ENCODE assay signal across 11 cellular contexts in genomic region chr15:52234596-52235541, GRCh38. TPM values are rescaled to one million over a fixed set of nuclear protein-coding genes. Genes with fewer than 3 reads are reported as not detected.
DNase-seq lines count a peak whose midpoint lies in the region; ATAC-seq and TF ChIP-seq lines count a peak whose summit lies in the region.
"Had no signal": no experiment of that assay in that cellular context is flagged by ENCODE, and none has a peak within 500 bp of the region (broad histone marks: within the 10 kb centered on the region; RNA-seq: fewer than 3 reads in every experiment).

No MANE protein-coding gene starts in this region.

- H3K9me3 ChIP-seq in left lung (no peaks in the 10 kb centered on the region), vagina (no peaks in the 10 kb centered on the region)

- H3K4me3 ChIP-seq in GM12875 (ENCODE audit: low read depth, low read length) (peak overlapping the region; percentile 23), left lung (no peak overlapping the region), vagina (no peak overlapping the region)

- intact Hi-C loops in left lung (cut with DNase I) (no loop called here), vagina (cut with DNase I) (no loop called here)

- no peaks in the 10 kb centered on the region for H3K4me1 ChIP-seq in left lung
- no peaks in the 10 kb centered on the region for H3K4me1 ChIP-seq in vagina

- H3K36me3 Mint-ChIP-seq in T-helper 1 cell treated with Interleukin-12 subunit alpha and Interleukin-12 subunit beta and Interleukin-4 antibody, amounts not matched to agents 30 μg/mL and 1 μg/mL, for 36 hours (ENCODE audit: low read depth) = no peaks in the 10 kb centered on the region
- no peaks in the 10 kb centered on the region for H3K36me3 Mint-ChIP-seq in glutamatergic neuron (ENCODE audit: unreplicated experiment)

- H3K4me3 Mint-ChIP-seq in T-helper 1 cell treated with Interleukin-12 subunit alpha and Interleukin-12 subunit beta and Interleukin-4 antibody, amounts not matched to agents 30 μg/mL and 1 μg/mL, for 36 hours = no peak overlapping the region
- H3K4me3 Mint-ChIP-seq in glutamatergic neuron (ENCODE audit: unreplicated experiment) = no peak overlapping the region

- H3K9me3 Mint-ChIP-seq in T-helper 1 cell treated with Interleukin-12 subunit alpha and Interleukin-12 subunit beta and Interleukin-4 antibody, amounts not matched to agents 30 μg/mL and 1 μg/mL, for 36 hours = no peaks in the 10 kb centered on the region
- no peaks in the 10 kb centered on the region for H3K9me3 Mint-ChIP-seq in glutamatergic neuron (ENCODE audit: unreplicated experiment)

- TF ChIP-seq POLR2A in vagina (IDR thresholded peaks at IDR 0.05) = no peak

- H3K27ac Mint-ChIP-seq in T-helper 1 cell treated with Interleukin-12 subunit alpha and Interleukin-12 subunit beta and Interleukin-4 antibody, amounts not matched to agents 30 μg/mL and 1 μg/mL, for 36 hours = peak overlapping the region; percentile 36
- no peak overlapping the region for H3K27ac Mint-ChIP-seq in glutamatergic neuron (ENCODE audit: unreplicated experiment)

- DNase-seq in left lung (no peak), vagina (ENCODE audit: extremely low spot score in 2 of 2) (no peak), cerebellar nuclear complex (lab: John Stamatoyannopoulos, UW) (no peak), NCI-H1092 (lab: John Stamatoyannopoulos, UW) (no peak), glutamatergic neuron (no peak)
- DNase-seq: central memory CD4-positive, alpha-beta T cell; DND-41; NCI-H2171 treated with DMSO at 0.1 percent for 48 hours had no signal

- H3K4me1 Mint-ChIP-seq in T-helper 1 cell treated with Interleukin-12 subunit alpha and Interleukin-12 subunit beta and Interleukin-4 antibody, amounts not matched to agents 30 μg/mL and 1 μg/mL, for 36 hours (ENCODE audit: low read depth) = peaks cover 22% of the 10 kb centered on the region
- no peaks in the 10 kb centered on the region for H3K4me1 Mint-ChIP-seq in glutamatergic neuron (ENCODE audit: low read depth, unreplicated experiment)

- no peaks in the 10 kb centered on the region for H3K27me3 ChIP-seq in left lung
- no peaks in the 10 kb centered on the region for H3K27me3 ChIP-seq in vagina

- no peaks in the 10 kb centered on the region for H3K27me3 Mint-ChIP-seq in T-helper 1 cell treated with Interleukin-12 subunit alpha and Interleukin-12 subunit beta and Interleukin-4 antibody, amounts not matched to agents 30 μg/mL and 1 μg/mL, for 36 hours (ENCODE audit: low read depth)
- no peaks in the 10 kb centered on the region for H3K27me3 Mint-ChIP-seq in glutamatergic neuron (ENCODE audit: unreplicated experiment)

- peak; percentile 45 for ATAC-seq in GM21576 (IDR thresholded peaks at IDR 0.05; ENCODE audit: unreplicated experiment)
- peak; percentile 23 for ATAC-seq in left lung

- TF ChIP-seq CTCF in GM12875 (IDR thresholded peaks at IDR 0.05; ENCODE audit: borderline replicate concordance, insufficient read depth, low read depth, low read length) (no peak), left lung (IDR thresholded peaks at IDR 0.05) (no peak), vagina (IDR thresholded peaks at IDR 0.05) (no peak), glutamatergic neuron (IDR thresholded peaks at IDR 0.05; ENCODE audit: partially characterized antibody, unreplicated experiment) (no peak)

- H3K36me3 ChIP-seq in left lung (peaks cover 0 to 18% of the 10 kb centered on the region in 2 donors), vagina (no peaks in the 10 kb centered on the region)

- no peak overlapping the region for H3K27ac ChIP-seq in left lung
- H3K27ac ChIP-seq in vagina = no peak overlapping the region

RNA-seq across cellular contexts. Expression of gene GNB5, which starts 43.7 kb away (rescaled TPM):
- 10 to 100 TPM; 13.9 to 18.9 TPM for total RNA-seq in left lung
- total RNA-seq in vagina = 48.6 TPM
- 28.4 TPM for total RNA-seq in glutamatergic neuron (ENCODE audit: unreplicated experiment)
